16 cellular contexts compared by ENCODE assay signal in the genomic region with DNA sequence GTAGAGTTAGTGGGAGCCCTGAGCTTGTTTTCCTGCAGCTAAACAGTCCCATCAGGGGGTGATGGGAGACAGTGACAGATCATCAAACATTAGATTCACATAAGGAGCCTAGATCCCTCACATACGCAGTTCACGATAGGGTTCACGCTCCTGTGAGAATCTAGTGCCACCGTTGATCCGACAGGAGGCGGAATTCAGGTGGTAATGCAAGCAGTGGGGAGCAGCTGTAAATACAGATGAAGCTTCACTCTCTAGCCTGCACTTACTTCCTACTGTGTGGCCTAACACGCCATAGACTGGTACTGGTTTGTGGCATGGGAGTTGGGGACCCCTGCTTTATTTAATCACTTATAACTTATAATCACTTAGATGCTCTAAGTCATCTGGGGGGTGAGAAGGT.
"Had no signal": no experiment of that assay in that cellular context is flagged by ENCODE, and none has a peak within 500 bp of the region (broad histone marks: within the 10 kb centered on the region; RNA-seq: fewer than 3 reads in every experiment).

No MANE protein-coding gene starts in this region.

- H3K27me3 ChIP-seq: cardiac muscle cell, gastroesophageal sphincter, right atrium auricular region, transverse colon had no signal

- H3K27ac ChIP-seq: cardiac muscle cell, transverse colon had no signal

- DNase-seq: activated CD4-positive, alpha-beta T cell treated with anti-CD3 and anti-CD28 coated beads for 48 hours; activated CD8-positive, alpha-beta memory T cell treated with anti-CD3 and anti-CD28 coated beads for 24 hours; activated effector memory CD4-positive, alpha-beta T cell treated with Interleukin-2 at 50 U/mL for 16 hours; activated naive CD4-positive, alpha-beta T cell treated with anti-CD3 and anti-CD28 coated beads, Interleukin-2, amount 50 U/mL, for 16 hours; activated T-cell treated with anti-CD3 and anti-CD28 coated beads for 4 hours; islet precursor cell; nephron progenitor cell; stimulated activated CD4-positive, alpha-beta T cell treated with anti-CD3 and anti-CD28 coated beads, Interleukin-15, amount 100 ng/mL, for 24 hours; stimulated activated CD4-positive, alpha-beta T cell treated with anti-CD3 and anti-CD28 coated beads, Interleukin-4, amount 100 ng/mL, for 1 hour; stimulated activated naive B cell treated with anti-CD40 and anti-IgM and Interleukin-4, amounts not matched to agents 10 μg/mL and 1 μg/mL and 100 μg/mL, for 72 hours; transverse colon had no signal

- ATAC-seq: left lobe of liver; stimulated activated naive B cell treated with anti-CD40 and anti-IgM and Interleukin-4, amounts not matched to agents 10 μg/mL and 1 μg/mL and 100 μg/mL, for 72 hours had no signal

- H3K4me3 ChIP-seq: cardiac muscle cell, gastroesophageal sphincter, right atrium auricular region, skin epidermis, transverse colon had no signal

- H3K9me3 ChIP-seq: gastroesophageal sphincter, right atrium auricular region, transverse colon had no signal

- H3K36me3 ChIP-seq: cardiac muscle cell, gastroesophageal sphincter, right atrium auricular region, transverse colon had no signal
